Comparison of ENCODE assay signal across 1 cellular context in the genomic region with DNA sequence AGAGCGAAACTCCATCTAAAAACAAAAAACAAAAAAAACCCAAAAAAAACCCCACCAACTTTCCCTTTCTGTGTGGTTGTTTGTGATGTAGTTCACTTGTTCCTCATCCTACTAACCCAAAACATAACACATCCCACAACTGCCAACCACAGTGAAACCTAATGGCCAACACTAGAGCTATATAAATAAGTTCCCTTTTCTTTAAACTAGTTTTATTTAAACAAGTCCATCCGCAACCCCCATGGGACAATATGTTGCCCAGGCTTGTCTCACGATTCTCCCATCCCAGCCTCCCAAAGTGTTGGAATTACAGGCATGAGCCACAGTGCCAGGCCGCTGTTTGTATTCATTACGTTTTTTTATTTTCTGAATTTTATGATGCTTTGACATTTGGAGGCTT.
TF ChIP-seq lines count a peak whose summit lies in the region.

No MANE protein-coding gene starts in this region.

TF ChIP-seq in GM12878, 131 proteins besides CTCF, POLR2A, EP300 and RAD21 (continued from another document):
- TF ChIP-seq FOXM1 (IDR thresholded peaks at IDR 0.05; ENCODE audit: low read depth, low read length) (peak; percentile 46; the same call in 1 of the 2 replicates), ATF7 (IDR thresholded peaks at IDR 0.05; ENCODE audit: low read depth) (peak; percentile 74), IKZF2 (IDR thresholded peaks at IDR 0.05) (peak; percentile 92 to 94), NFIC (IDR thresholded peaks at IDR 0.05; ENCODE audit: low read depth, low read length) (peak; percentile 82), CBX3 (IDR thresholded peaks at IDR 0.05; ENCODE audit: borderline replicate concordance, low read depth) (no peak), DPF2 (IDR thresholded peaks at IDR 0.05) (peak; percentile 74; the same call in 1 of the 2 replicates), CBFB (IDR thresholded peaks at IDR 0.05; ENCODE audit: low read depth) (0 out of 2 replicates have a peak, but pooled peaks have one; percentile 39), EED (IDR thresholded peaks at IDR 0.05; ENCODE audit: low read depth) (peak; percentile 48; the same call in 1 of the 2 replicates), ZNF384 (IDR thresholded peaks at IDR 0.05; ENCODE audit: borderline replicate concordance, low read depth, low read length) (peak; percentile 63), MEF2B (IDR thresholded peaks at IDR 0.05; ENCODE audit: partially characterized antibody, poor library complexity, severe bottlenecking) (peak; percentile 92), SUPT20H (IDR thresholded peaks at IDR 0.05; ENCODE audit: borderline replicate concordance, control insufficient read depth, low read depth, low read length) (no peak), RUNX3 (IDR thresholded peaks at IDR 0.05; ENCODE audit: low read length) (peak; percentile 92), CHD2 (IDR thresholded peaks at IDR 0.05; ENCODE audit: borderline replicate concordance, low read depth, low read length) (no peak), BMI1 (IDR thresholded peaks at IDR 0.05; ENCODE audit: borderline replicate concordance) (peak; percentile 60; the same call in 1 of the 2 replicates), NFXL1 (IDR thresholded peaks at IDR 0.05; ENCODE audit: borderline replicate concordance) (no peak)
- TF ChIP-seq, protein P1, sequence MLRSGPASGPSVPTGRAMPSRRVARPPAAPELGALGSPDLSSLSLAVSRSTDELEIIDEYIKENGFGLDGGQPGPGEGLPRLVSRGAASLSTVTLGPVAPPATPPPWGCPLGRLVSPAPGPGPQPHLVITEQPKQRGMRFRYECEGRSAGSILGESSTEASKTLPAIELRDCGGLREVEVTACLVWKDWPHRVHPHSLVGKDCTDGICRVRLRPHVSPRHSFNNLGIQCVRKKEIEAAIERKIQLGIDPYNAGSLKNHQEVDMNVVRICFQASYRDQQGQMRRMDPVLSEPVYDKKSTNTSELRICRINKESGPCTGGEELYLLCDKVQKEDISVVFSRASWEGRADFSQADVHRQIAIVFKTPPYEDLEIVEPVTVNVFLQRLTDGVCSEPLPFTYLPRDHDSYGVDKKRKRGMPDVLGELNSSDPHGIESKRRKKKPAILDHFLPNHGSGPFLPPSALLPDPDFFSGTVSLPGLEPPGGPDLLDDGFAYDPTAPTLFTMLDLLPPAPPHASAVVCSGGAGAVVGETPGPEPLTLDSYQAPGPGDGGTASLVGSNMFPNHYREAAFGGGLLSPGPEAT (IDR thresholded peaks at IDR 0.05; ENCODE audit: low read depth) = peak; percentile 90
- TF ChIP-seq, protein P2, sequence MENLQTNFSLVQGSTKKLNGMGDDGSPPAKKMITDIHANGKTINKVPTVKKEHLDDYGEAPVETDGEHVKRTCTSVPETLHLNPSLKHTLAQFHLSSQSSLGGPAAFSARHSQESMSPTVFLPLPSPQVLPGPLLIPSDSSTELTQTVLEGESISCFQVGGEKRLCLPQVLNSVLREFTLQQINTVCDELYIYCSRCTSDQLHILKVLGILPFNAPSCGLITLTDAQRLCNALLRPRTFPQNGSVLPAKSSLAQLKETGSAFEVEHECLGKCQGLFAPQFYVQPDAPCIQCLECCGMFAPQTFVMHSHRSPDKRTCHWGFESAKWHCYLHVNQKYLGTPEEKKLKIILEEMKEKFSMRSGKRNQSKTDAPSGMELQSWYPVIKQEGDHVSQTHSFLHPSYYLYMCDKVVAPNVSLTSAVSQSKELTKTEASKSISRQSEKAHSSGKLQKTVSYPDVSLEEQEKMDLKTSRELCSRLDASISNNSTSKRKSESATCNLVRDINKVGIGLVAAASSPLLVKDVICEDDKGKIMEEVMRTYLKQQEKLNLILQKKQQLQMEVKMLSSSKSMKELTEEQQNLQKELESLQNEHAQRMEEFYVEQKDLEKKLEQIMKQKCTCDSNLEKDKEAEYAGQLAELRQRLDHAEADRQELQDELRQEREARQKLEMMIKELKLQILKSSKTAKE (IDR thresholded peaks at IDR 0.05; ENCODE audit: low read depth, poor library complexity, severe bottlenecking) = peak; percentile 47
- TF ChIP-seq, protein P3, sequence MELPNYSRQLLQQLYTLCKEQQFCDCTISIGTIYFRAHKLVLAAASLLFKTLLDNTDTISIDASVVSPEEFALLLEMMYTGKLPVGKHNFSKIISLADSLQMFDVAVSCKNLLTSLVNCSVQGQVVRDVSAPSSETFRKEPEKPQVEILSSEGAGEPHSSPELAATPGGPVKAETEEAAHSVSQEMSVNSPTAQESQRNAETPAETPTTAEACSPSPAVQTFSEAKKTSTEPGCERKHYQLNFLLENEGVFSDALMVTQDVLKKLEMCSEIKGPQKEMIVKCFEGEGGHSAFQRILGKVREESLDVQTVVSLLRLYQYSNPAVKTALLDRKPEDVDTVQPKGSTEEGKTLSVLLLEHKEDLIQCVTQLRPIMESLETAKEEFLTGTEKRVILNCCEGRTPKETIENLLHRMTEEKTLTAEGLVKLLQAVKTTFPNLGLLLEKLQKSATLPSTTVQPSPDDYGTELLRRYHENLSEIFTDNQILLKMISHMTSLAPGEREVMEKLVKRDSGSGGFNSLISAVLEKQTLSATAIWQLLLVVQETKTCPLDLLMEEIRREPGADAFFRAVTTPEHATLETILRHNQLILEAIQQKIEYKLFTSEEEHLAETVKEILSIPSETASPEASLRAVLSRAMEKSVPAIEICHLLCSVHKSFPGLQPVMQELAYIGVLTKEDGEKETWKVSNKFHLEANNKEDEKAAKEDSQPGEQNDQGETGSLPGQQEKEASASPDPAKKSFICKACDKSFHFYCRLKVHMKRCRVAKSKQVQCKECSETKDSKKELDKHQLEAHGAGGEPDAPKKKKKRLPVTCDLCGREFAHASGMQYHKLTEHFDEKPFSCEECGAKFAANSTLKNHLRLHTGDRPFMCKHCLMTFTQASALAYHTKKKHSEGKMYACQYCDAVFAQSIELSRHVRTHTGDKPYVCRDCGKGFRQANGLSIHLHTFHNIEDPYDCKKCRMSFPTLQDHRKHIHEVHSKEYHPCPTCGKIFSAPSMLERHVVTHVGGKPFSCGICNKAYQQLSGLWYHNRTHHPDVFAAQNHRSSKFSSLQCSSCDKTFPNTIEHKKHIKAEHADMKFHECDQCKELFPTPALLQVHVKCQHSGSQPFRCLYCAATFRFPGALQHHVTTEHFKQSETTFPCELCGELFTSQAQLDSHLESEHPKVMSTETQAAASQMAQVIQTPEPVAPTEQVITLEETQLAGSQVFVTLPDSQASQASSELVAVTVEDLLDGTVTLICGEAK (IDR thresholded peaks at IDR 0.05; ENCODE audit: borderline replicate concordance) = peak; percentile 64; the same call in 1 of the 2 replicates
